7 cellular contexts compared by ENCODE assay signal in the genomic region with DNA sequence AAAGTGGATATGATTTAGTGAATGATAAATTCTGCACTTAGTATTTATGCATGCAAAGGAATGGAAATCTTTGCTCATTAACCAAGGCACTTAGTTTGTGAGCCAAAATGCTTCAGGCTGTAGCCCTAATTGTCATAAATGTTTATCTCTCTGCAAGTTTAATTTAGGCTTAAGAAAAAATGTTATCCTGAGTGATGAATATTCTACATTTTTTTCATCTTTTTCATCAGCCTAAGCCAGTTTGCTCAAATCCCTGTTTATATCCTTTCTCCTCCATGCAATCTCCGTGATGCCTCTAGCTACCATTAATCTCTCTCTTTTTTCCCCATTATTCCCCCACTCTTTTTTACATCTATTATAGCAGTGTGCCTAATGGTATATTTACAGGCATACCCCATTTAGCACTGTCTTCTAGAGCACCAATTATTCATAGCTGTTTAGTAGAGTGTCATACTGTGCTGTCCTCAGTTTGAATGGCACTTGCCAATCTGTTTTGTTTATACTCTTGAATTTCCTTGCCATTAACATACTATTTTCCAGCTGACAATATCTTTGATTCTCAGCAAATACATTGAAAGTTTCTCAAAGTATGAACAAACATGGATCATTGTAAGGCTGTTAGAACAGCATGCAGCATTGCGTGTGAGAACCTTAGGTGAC.
"Had no signal": no experiment of that assay in that cellular context is flagged by ENCODE, and none has a peak within 500 bp of the region (broad histone marks: within the 10 kb centered on the region; RNA-seq: fewer than 3 reads in every experiment).

No MANE protein-coding gene starts in this region.

- H3K36me3 ChIP-seq: HAP-1 had no signal

- H3K4me2 ChIP-seq: GM23338 had no signal

- H3K36me3 Mint-ChIP-seq: IgD-negative memory B cell had no signal

- H3K27ac Mint-ChIP-seq: GM23338, HFFc6, IgD-negative memory B cell had no signal

- DNase-seq: H7, HFFc6, KBM-7 had no signal

- H3K27me3 Mint-ChIP-seq: IgD-negative memory B cell had no signal

- H3K9me3 Mint-ChIP-seq: GM23338 had no signal

- H3K4me1 ChIP-seq: HAP-1 had no signal

- ATAC-seq: GM23338, HCT116 had no signal

- H3K9me3 ChIP-seq: HAP-1 had no signal

- H3K4me3 Mint-ChIP-seq: GM23338, HFFc6, IgD-negative memory B cell had no signal

- H3K4me3 ChIP-seq: GM23338, HAP-1 had no signal

- H3K4me1 Mint-ChIP-seq: GM23338, IgD-negative memory B cell had no signal

- H2AFZ ChIP-seq: GM23338 had no signal
